Comparison of ENCODE assay signal across 14 cellular contexts in genomic region chr4:108224628-108225053, GRCh38. TPM values are rescaled to one million over a fixed set of nuclear protein-coding genes. Genes with fewer than 3 reads are reported as not detected.
A peak's percentile ranks its signal among the peaks of the same experiment; 100 is the strongest.
DNase-seq lines count a peak whose midpoint lies in the region; ATAC-seq and TF ChIP-seq lines count a peak whose summit lies in the region.
"Had no signal": no experiment of that assay in that cellular context is flagged by ENCODE, and none has a peak within 500 bp of the region (broad histone marks: within the 10 kb centered on the region; RNA-seq: fewer than 3 reads in every experiment).

No MANE protein-coding gene starts in this region.

- ATAC-seq in CD4-positive, alpha-beta T cell (ENCODE audit: poor library complexity) = no peak
- no peak for ATAC-seq in HG03354 (IDR thresholded peaks at IDR 0.05; ENCODE audit: poor library complexity, severe bottlenecking, unreplicated experiment)
- ATAC-seq: activated T-helper 17 cell treated with anti-CD3 and anti-CD28 coated beads, Interleukin-2, amount 50 U/mL, for 72 hours; natural killer cell treated with Interleukin-12 subunit alpha and Interleukin-12 subunit beta and Interleukin-15 and Interleukin-18, amount 100 ng/mL, for 72 hours had no signal

- H3K4me3 ChIP-seq in astrocyte of the cerebellum (ENCODE audit: low read depth, low read length) (no peak overlapping the region), mesendoderm (ENCODE audit: low read length) (no peak overlapping the region), thyroid gland (replicated peaks in 1 of 3) (no peak overlapping the region)

- H2BK120ac ChIP-seq in mesendoderm (ENCODE audit: low read depth, low read length) = no peak overlapping the region

- no peaks in the 10 kb centered on the region for H3K4me1 ChIP-seq in mesendoderm (ENCODE audit: control insufficient read depth, low read depth, low read length)
- H3K4me1 ChIP-seq in thyroid gland = no peaks in the 10 kb centered on the region

- no peak overlapping the region for H3K56ac ChIP-seq in mesendoderm (ENCODE audit: low read length)

- peaks cover 43% of the 10 kb centered on the region for H3K36me3 Mint-ChIP-seq in CD4-positive, alpha-beta T cell (ENCODE audit: low read depth)
- H3K36me3 Mint-ChIP-seq: natural killer cell treated with Interleukin-12 subunit alpha and Interleukin-12 subunit beta and Interleukin-15 and Interleukin-18, amount 100 ng/mL, for 72 hours had no signal

- H2BK15ac ChIP-seq in mesendoderm (replicated peaks; ENCODE audit: low read depth) = no peak overlapping the region

- CTCF ChIA-PET in CD4-positive, alpha-beta T cell (lab: Charles Lee) = no interaction called here

- H3K79me2 ChIP-seq in mesendoderm (ENCODE audit: control insufficient read depth, insufficient read depth, low read length) = no peaks in the 10 kb centered on the region

- H3K9me3 Mint-ChIP-seq in CD4-positive, alpha-beta T cell = peaks cover 2% of the 10 kb centered on the region
- H3K9me3 Mint-ChIP-seq: activated T-helper 17 cell treated with anti-CD3 and anti-CD28 coated beads, Interleukin-2, amount 50 U/mL, for 72 hours; central memory CD8-positive, alpha-beta T cell; natural killer cell treated with Interleukin-12 subunit alpha and Interleukin-12 subunit beta and Interleukin-15 and Interleukin-18, amount 100 ng/mL, for 72 hours had no signal

- H3K18ac ChIP-seq in mesendoderm (ENCODE audit: low read length) = no peak overlapping the region

- no peak overlapping the region for H2BK5ac ChIP-seq in mesendoderm (ENCODE audit: low read length)

- no peaks in the 10 kb centered on the region for H3K79me1 ChIP-seq in mesendoderm (ENCODE audit: low read length)

- WGBS in mesendoderm (ENCODE audit: extremely low coverage, insufficient coverage, low lambda C conversion rate) = no CpG with 5 or more reads among the region's 6 CpGs
- 57 to 61% methylated on average over 6 of the region's 6 CpGs for WGBS in thyroid gland, 2 donors

- H3K27me3 Mint-ChIP-seq in CD4-positive, alpha-beta T cell = no peaks in the 10 kb centered on the region
- H3K27me3 Mint-ChIP-seq: activated T-helper 17 cell treated with anti-CD3 and anti-CD28 coated beads, Interleukin-2, amount 50 U/mL, for 72 hours; central memory CD8-positive, alpha-beta T cell had no signal

- no peak overlapping the region for H3K27ac Mint-ChIP-seq in CD4-positive, alpha-beta T cell
- H3K27ac Mint-ChIP-seq: activated T-helper 17 cell treated with anti-CD3 and anti-CD28 coated beads, Interleukin-2, amount 50 U/mL, for 72 hours; natural killer cell treated with Interleukin-12 subunit alpha and Interleukin-12 subunit beta and Interleukin-15 and Interleukin-18, amount 100 ng/mL, for 72 hours had no signal

- no peaks in the 10 kb centered on the region for H3K36me3 ChIP-seq in mesendoderm (ENCODE audit: control insufficient read depth, insufficient read depth, low read length)
- no peaks in the 10 kb centered on the region for H3K36me3 ChIP-seq in thyroid gland

- no peak overlapping the region for H3K23ac ChIP-seq in mesendoderm (ENCODE audit: low read length)

- no peak overlapping the region for H2AK5ac ChIP-seq in mesendoderm (ENCODE audit: low read length)

- H3K9ac ChIP-seq in mesendoderm (ENCODE audit: low read length) = no peak overlapping the region

- H3K4ac ChIP-seq in mesendoderm (ENCODE audit: low read depth, low read length) = no peak overlapping the region

- no peak overlapping the region for H4K8ac ChIP-seq in mesendoderm (ENCODE audit: low read depth, low read length)

- H3K27ac ChIP-seq in mesendoderm (ENCODE audit: low read depth, low read length) (no peak overlapping the region), thyroid gland (no peak overlapping the region)
- no peak overlapping the region for H3K27ac ChIP-seq in CD4-positive, alpha-beta T cell (ENCODE audit: low read depth, low read length)
- H3K27ac ChIP-seq: C4-2B had no signal

- H3K4me2 ChIP-seq in mesendoderm (ENCODE audit: low read length) = no peak overlapping the region

- peak; percentile 20 for TF ChIP-seq CTCF in astrocyte of the cerebellum (IDR thresholded peaks at IDR 0.05; ENCODE audit: low read depth, low read length, missing control alignments)
- TF ChIP-seq CTCF in thyroid gland (IDR thresholded peaks at IDR 0.05) = no peak
- no peak for TF ChIP-seq CTCF in CD4-positive, alpha-beta T cell (IDR thresholded peaks at IDR 0.05)

- POLR2A ChIA-PET in CD4-positive, alpha-beta T cell (lab: Charles Lee) = no interaction called here

- no peaks in the 10 kb centered on the region for H3K9me3 ChIP-seq in thyroid gland
- H3K9me3 ChIP-seq in CD4-positive, alpha-beta T cell (ENCODE audit: control insufficient read depth, low read length) = no peaks in the 10 kb centered on the region

- in situ Hi-C loops in astrocyte of the cerebellum (cut with HindIII; ENCODE audit: low sequenced_read_pairs) = no loop called here

- TF ChIP-seq EP300 in Ishikawa (IDR thresholded peaks at IDR 0.05; ENCODE audit: borderline replicate concordance) = no peak

- H3K27me3 ChIP-seq in mesendoderm (ENCODE audit: insufficient read depth, low read length, poor library complexity) (no peaks in the 10 kb centered on the region), thyroid gland (no peaks in the 10 kb centered on the region)
- no peaks in the 10 kb centered on the region for H3K27me3 ChIP-seq in CD4-positive, alpha-beta T cell (ENCODE audit: control insufficient read depth, insufficient read depth, low read length)

- TF ChIP-seq RAD21 in Ishikawa (IDR thresholded peaks at IDR 0.05; ENCODE audit: low read depth) = no peak

- intact Hi-C loops in thyroid gland (cut with DNase I) = no loop called here
- intact Hi-C loops in CD4-positive, alpha-beta T cell (cut with DNase I, micrococcal nuclease) = no loop called here

- DNase-seq in DMS 273 (lab: John Stamatoyannopoulos, UW; ENCODE audit: unreplicated experiment) (peak; percentile 82), astrocyte of the cerebellum (ENCODE audit: low read depth) (peak; percentile 59), mesendoderm (peak; percentile 91), thyroid gland (no peak), kidney glomerular epithelial cell (lab: John Stamatoyannopoulos, UW) (no peak)
- no peak for DNase-seq in CD4-positive, alpha-beta T cell
- DNase-seq: activated CD4-positive, alpha-beta T cell treated with anti-CD3 and anti-CD28 coated beads for 48 hours; NCI-H1105 treated with DMSO at 0.1 percent for 48 hours had no signal

- no peak overlapping the region for H3K4me3 Mint-ChIP-seq in CD4-positive, alpha-beta T cell
- H3K4me3 Mint-ChIP-seq: activated T-helper 17 cell treated with anti-CD3 and anti-CD28 coated beads, Interleukin-2, amount 50 U/mL, for 72 hours; central memory CD8-positive, alpha-beta T cell; natural killer cell treated with Interleukin-12 subunit alpha and Interleukin-12 subunit beta and Interleukin-15 and Interleukin-18, amount 100 ng/mL, for 72 hours had no signal

- H4K5ac ChIP-seq in mesendoderm (ENCODE audit: low read length) = no peak overlapping the region

- no peak for TF ChIP-seq POLR2A in thyroid gland (IDR thresholded peaks at IDR 0.05)

- no peaks in the 10 kb centered on the region for H3K4me1 Mint-ChIP-seq in CD4-positive, alpha-beta T cell (ENCODE audit: low read depth)
- H3K4me1 Mint-ChIP-seq: activated T-helper 17 cell treated with anti-CD3 and anti-CD28 coated beads, Interleukin-2, amount 50 U/mL, for 72 hours; central memory CD8-positive, alpha-beta T cell had no signal

TF ChIP-seq in Ishikawa, 13 proteins besides CTCF, POLR2A, EP300 and RAD21:
- TF ChIP-seq NFIC (IDR thresholded peaks at IDR 0.05) (peak; percentile 22; the same call in 1 of the 2 replicates), TCF12 (IDR thresholded peaks at IDR 0.05; ENCODE audit: low read depth) (no peak)

RNA-seq across cellular contexts. Expression of gene LEF1, which starts 55.9 kb away (rescaled TPM):
- 12.4 TPM for polyA plus RNA-seq in mesendoderm (2013, experiment 1 of 2)
- 11.0 TPM for polyA plus RNA-seq in mesendoderm (2013, experiment 2 of 2)
- total RNA-seq in thyroid gland = 10 to 100 TPM in 2 of 4 donors, 1 to 10 TPM in 2; 4.2 to 24.3 (median 9.9) TPM
- 100 to 1,000 TPM; 409 to 438 TPM for total RNA-seq in CD4-positive, alpha-beta T cell

Comparison
In these comparisons a context has a peak if more than half of its experiments do, and no peak if none do; other contexts are left out.
1. DNase-seq: peak in DMS 273 (single experiment), astrocyte of the cerebellum (single experiment) and mesendoderm (single experiment); none in thyroid gland (0 of 2), CD4-positive, alpha-beta T cell (0 of 10) and kidney glomerular epithelial cell (single experiment).
2. RNA of gene LEF1, which starts 55.9 kb away (total RNA-seq): 409 to 438 TPM in CD4-positive, alpha-beta T cell; 4.2 to 24.3 TPM in thyroid gland; every median in the first group is over 10 times any median in the second.